ENCODE assay signal across 8 cellular contexts in the genomic region with DNA sequence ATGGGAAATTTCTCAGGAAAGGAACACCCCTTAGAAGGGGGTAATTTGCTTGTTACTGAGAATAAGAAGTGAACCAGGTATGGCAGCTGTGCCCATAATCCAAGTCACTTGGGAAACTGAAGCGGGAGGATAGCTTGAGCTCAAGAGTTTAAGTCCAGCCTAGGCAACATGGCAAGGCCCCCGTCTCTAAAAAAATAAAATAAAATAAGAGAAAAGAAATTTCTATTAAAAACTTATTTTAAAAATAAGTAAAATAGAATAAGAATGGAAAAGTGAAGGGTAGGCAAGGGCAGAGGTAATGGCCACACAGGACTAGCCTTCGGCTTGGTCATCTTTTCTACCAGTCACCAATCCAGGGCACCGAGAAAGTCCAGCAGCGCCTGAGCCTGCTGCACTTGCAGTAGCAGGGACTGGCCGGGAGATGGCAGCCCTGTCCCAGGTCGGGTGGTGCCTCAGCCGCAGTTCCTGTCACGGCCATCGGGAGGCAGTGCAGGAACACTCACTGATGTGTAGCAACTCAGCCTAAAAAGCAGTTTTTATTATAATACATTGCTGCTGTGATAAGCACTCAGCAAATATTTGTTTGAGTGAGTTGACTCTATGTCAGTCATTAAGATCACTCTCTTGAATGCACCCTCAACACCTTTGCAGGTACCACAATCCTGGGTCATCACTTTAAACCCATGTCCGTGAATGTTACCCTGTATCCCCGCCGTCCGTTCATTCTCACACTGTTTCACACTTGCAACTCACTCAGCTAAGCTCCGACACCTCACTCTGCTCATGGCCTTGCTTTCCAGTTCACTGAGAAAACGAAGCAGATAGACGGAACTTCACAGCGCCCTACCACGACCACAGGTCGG. TPM values are rescaled to one million over a fixed set of nuclear protein-coding genes. Genes with fewer than 3 reads are reported as not detected.
DNase-seq lines count a peak whose midpoint lies in the region; ATAC-seq and FAIRE-seq lines count a peak whose summit lies in the region.

No MANE protein-coding gene starts in this region.

- peak; percentile 87 for ATAC-seq in GM19452 (IDR thresholded peaks at IDR 0.05; ENCODE audit: unreplicated experiment)
- peak; percentile 94 for ATAC-seq in HG03565 (IDR thresholded peaks at IDR 0.05; ENCODE audit: unreplicated experiment)

- peak; percentile 67 for DNase-seq in COLO668 (lab: John Stamatoyannopoulos, UW; ENCODE audit: unreplicated experiment)
- DNase-seq in NK-92 treated with Interleukin-12 subunit alpha and Interleukin-12 subunit beta, amount 100 ng/mL, for 24 hours (lab: John Stamatoyannopoulos, UW): peak; percentile 69
- DNase-seq in activated CD8-positive, alpha-beta memory T cell treated with anti-CD3 and anti-CD28 coated beads for 4 hours (ENCODE audit: low read depth in 2 of 2): peak; percentile 79 to 81
- DNase-seq in mesenteric fat pad (ENCODE audit: low spot score): peak; percentile 94
- peak; percentile 87 to 88 for DNase-seq in stimulated activated CD8-positive, alpha-beta memory T cell treated with anti-CD3 and anti-CD28 coated beads, Interleukin-4, amount 100 ng/mL, for 1 hour (ENCODE audit: low read depth in 2 of 2, low spot score in 1 of 2)

- peak; percentile 4 for FAIRE-seq in endometrium (lab: Jason Lieb, UNC)

RNA-seq across cellular contexts. Expression of a gene that starts 23.2 kb away (rescaled TPM):
- 0.35 TPM for total RNA-seq in mesenteric fat pad

Comparison
In these comparisons a context has a peak if more than half of its experiments do, and no peak if none do; other contexts are left out.
1. Peak in every context shown above with its lines: DNase-seq and ATAC-seq.